Comparison of ENCODE assay signal across 8 cellular contexts in genomic region chr13:83881917-83882625, GRCh38. TPM values are rescaled to one million over a fixed set of nuclear protein-coding genes. Genes with fewer than 3 reads are reported as not detected.
DNase-seq lines count a peak whose midpoint lies in the region; ATAC-seq, FAIRE-seq and TF ChIP-seq lines count a peak whose summit lies in the region.

SLITRK1 (minus strand) TSS chr13:83882474; CDS start chr13:83881507, 967 bp downstream.

- H3K4me1 Mint-ChIP-seq in glutamatergic neuron (ENCODE audit: low read depth, unreplicated experiment), result peaks cover 17% of the 10 kb centered on the region

- peak within 1 kb of the TSS; percentile 96 for H3K4me3 Mint-ChIP-seq in glutamatergic neuron (ENCODE audit: unreplicated experiment)

- no peaks in the 10 kb centered on the region for H3K36me3 Mint-ChIP-seq in glutamatergic neuron (ENCODE audit: unreplicated experiment)

- no peak for TF ChIP-seq CTCF in glutamatergic neuron (IDR thresholded peaks at IDR 0.05; ENCODE audit: partially characterized antibody, unreplicated experiment)

- no peak for TF ChIP-seq RAD21 in Ishikawa (IDR thresholded peaks at IDR 0.05; ENCODE audit: low read depth)

- no peak for ATAC-seq in GM18868 (IDR thresholded peaks at IDR 0.05; ENCODE audit: unreplicated experiment)
- ATAC-seq in GM21526 (IDR thresholded peaks at IDR 0.05; ENCODE audit: low FRiP score, unreplicated experiment), result no peak

- peak within 1 kb of the TSS; percentile 95 for H3K27ac Mint-ChIP-seq in glutamatergic neuron (ENCODE audit: unreplicated experiment)

- H3K27me3 Mint-ChIP-seq in glutamatergic neuron (ENCODE audit: unreplicated experiment), result peaks cover 15% of the 10 kb centered on the region

- TF ChIP-seq EP300 in Ishikawa (IDR thresholded peaks at IDR 0.05; ENCODE audit: borderline replicate concordance), result no peak

- FAIRE-seq in GM19239 (lab: Jason Lieb, UNC), result no peak

- DNase-seq in DMS 273 treated with DMSO at 0.1 percent for 48 hours (lab: John Stamatoyannopoulos, UW) (peak; percentile 14), UCSD-AML1 (lab: John Stamatoyannopoulos, UW; ENCODE audit: unreplicated experiment) (peak; percentile 25), glutamatergic neuron (peak; percentile 79), renal cortical epithelial cell (ENCODE audit: low read depth) (peak; percentile 9), GM19239 (ENCODE audit: insufficient read length, low spot score) (no peak)

- peaks cover 24% of the 10 kb centered on the region for H3K9me3 Mint-ChIP-seq in glutamatergic neuron (ENCODE audit: unreplicated experiment)

TF ChIP-seq in Ishikawa, 13 proteins besides CTCF, POLR2A, EP300 and RAD21:
- TF ChIP-seq TEAD4 (IDR thresholded peaks at IDR 0.05) (no peak), REST (IDR thresholded peaks at IDR 0.05; ENCODE audit: low read depth) (peak; percentile 82)
TF ChIP-seq in Ishikawa: peak in this region for 1.

RNA-seq across cellular contexts. Expression of gene SLITRK1, which starts in this region (rescaled TPM):
- total RNA-seq in glutamatergic neuron (ENCODE audit: unreplicated experiment) (69.8 TPM), renal cortical epithelial cell (under 0.01 TPM in 1 of 2 replicates, not detected in the other)

Comparison
In these comparisons a context has a peak if more than half of its experiments do, and no peak if none do; other contexts are left out.
1. RNA of gene SLITRK1 (total RNA-seq): 69.8 TPM in glutamatergic neuron (single experiment); under 0.01 TPM in renal cortical epithelial cell; every median in the first group is over 10 times any median in the second.
2. Peak in DNase-seq in renal cortical epithelial cell; RNA of the gene not detected or under 1 TPM.